Comparison of ENCODE assay signal across 1 cellular context in genomic region chr6:28104392-28105250, GRCh38.
TF ChIP-seq lines count a peak whose summit lies in the region.

No MANE protein-coding gene starts in this region.

TF ChIP-seq in K562, 482 proteins besides CTCF, POLR2A, EP300 and RAD21 (continued from another document and continues in another):
- TF ChIP-seq ARID4B (CRISPR knock-in tag; IDR thresholded peaks at IDR 0.05) (peak; percentile 56; the same call in 1 of the 2 replicates), SPI1 (IDR thresholded peaks at IDR 0.05; ENCODE audit: borderline replicate concordance, low read depth, low read length) (peak; percentile 68), BCOR (IDR thresholded peaks at IDR 0.05) (0 out of 2 replicates have a peak, but pooled peaks have one; percentile 14), GATA2 (CRISPR knock-in tag; IDR thresholded peaks at IDR 0.05) (no peak; the same call in 1 of the 2 replicates), SREBF2 (CRISPR knock-in tag; IDR thresholded peaks at IDR 0.05) (no peak), ZNF23 (CRISPR knock-in tag; IDR thresholded peaks at IDR 0.05) (no peak), BACH1 (tag; IDR thresholded peaks at IDR 0.05) (no peak), ZNF239 (CRISPR knock-in tag; IDR thresholded peaks at IDR 0.05) (no peak; the same call in 1 of the 2 replicates), TAF7 (tag; IDR thresholded peaks at IDR 0.05) (peak; percentile 52; the same call in 1 of the 2 replicates), RFX7 (CRISPR knock-in tag; IDR thresholded peaks at IDR 0.05) (no peak), HMBOX1 (IDR thresholded peaks at IDR 0.05) (no peak), ZNF354B (CRISPR knock-in tag; IDR thresholded peaks at IDR 0.05) (no peak), COPS2 (conservative IDR thresholded peaks at IDR 0.05) (no peak), ZNF224 (CRISPR knock-in tag; IDR thresholded peaks at IDR 0.05) (no peak), CTBP1 (IDR thresholded peaks at IDR 0.05; ENCODE audit: borderline replicate concordance) (peak; percentile 91; the same call in 1 of the 2 replicates), ZNF592 (IDR thresholded peaks at IDR 0.05) (peak; percentile 91), ERF (CRISPR knock-in tag; IDR thresholded peaks at IDR 0.05) (peak; percentile 74; the same call in 1 of the 2 replicates), ZNF143 (CRISPR knock-in tag; IDR thresholded peaks at IDR 0.05) (no peak), CBX5 (IDR thresholded peaks at IDR 0.05; ENCODE audit: borderline replicate concordance, low read depth) (peak; percentile 44; the same call in 1 of the 2 replicates), ZBTB26 (CRISPR knock-in tag; IDR thresholded peaks at IDR 0.05) (peak; percentile 69; the same call in 1 of the 2 replicates), ATF1 (CRISPR knock-in tag; IDR thresholded peaks at IDR 0.05) (no peak), ATF1 (tag; IDR thresholded peaks at IDR 0.05) (peak; percentile 76), TRIM24 (IDR thresholded peaks at IDR 0.05) (peak in 1 of 2 experiments; percentile 84; a peak in 2 of 4 replicates), HNRNPL (IDR thresholded peaks at IDR 0.05; ENCODE audit: low read depth, low read length) (peak; percentile 99), FOXO4 (CRISPR knock-in tag; IDR thresholded peaks at IDR 0.05) (0 out of 2 replicates have a peak, but pooled peaks have one; percentile 10), ZNF41 (CRISPR knock-in tag; conservative IDR thresholded peaks at IDR 0.05) (0 out of 2 replicates have a peak, but pooled peaks have one; percentile 55), ZNF507 (tag; conservative IDR thresholded peaks at IDR 0.05) (peak; percentile 87), TFAM (CRISPR knock-in tag; conservative IDR thresholded peaks at IDR 0.05) (no peak), ZNF133 (CRISPR knock-in tag; IDR thresholded peaks at IDR 0.05) (no peak), CREM (IDR thresholded peaks at IDR 0.05; ENCODE audit: low read depth) (peak; percentile 84), ZNF24 (IDR thresholded peaks at IDR 0.05) (peak; percentile 47; the same call in 1 of the 2 replicates), CSDE1 (IDR thresholded peaks at IDR 0.05) (no peak), PHB (CRISPR knock-in tag; IDR thresholded peaks at IDR 0.05) (peak; percentile 92; the same call in 1 of the 2 replicates)
- TF ChIP-seq, protein P1, sequence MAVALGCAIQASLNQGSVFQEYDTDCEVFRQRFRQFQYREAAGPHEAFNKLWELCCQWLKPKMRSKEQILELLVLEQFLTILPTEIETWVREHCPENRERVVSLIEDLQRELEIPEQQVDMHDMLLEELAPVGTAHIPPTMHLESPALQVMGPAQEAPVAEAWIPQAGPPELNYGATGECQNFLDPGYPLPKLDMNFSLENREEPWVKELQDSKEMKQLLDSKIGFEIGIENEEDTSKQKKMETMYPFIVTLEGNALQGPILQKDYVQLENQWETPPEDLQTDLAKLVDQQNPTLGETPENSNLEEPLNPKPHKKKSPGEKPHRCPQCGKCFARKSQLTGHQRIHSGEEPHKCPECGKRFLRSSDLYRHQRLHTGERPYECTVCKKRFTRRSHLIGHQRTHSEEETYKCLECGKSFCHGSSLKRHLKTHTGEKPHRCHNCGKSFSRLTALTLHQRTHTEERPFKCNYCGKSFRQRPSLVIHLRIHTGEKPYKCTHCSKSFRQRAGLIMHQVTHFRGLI (CRISPR knock-in tag; IDR thresholded peaks at IDR 0.05), result 0 out of 2 replicates have a peak, but pooled peaks have one; percentile 56
- TF ChIP-seq, protein P2, sequence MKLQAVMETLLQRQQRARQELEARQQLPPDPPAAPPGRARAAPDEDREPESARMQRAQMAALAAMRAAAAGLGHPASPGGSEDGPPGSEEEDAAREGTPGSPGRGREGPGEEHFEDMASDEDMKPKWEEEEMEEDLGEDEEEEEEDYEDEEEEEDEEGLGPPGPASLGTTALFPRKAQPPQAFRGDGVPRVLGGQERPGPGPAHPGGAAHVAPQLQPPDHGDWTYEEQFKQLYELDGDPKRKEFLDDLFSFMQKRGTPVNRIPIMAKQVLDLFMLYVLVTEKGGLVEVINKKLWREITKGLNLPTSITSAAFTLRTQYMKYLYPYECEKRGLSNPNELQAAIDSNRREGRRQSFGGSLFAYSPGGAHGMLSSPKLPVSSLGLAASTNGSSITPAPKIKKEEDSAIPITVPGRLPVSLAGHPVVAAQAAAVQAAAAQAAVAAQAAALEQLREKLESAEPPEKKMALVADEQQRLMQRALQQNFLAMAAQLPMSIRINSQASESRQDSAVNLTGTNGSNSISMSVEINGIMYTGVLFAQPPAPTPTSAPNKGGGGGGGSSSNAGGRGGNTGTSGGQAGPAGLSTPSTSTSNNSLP (IDR thresholded peaks at IDR 0.05; ENCODE audit: borderline replicate concordance, low read depth, low read length), result no peak
- TF ChIP-seq, protein P3, sequence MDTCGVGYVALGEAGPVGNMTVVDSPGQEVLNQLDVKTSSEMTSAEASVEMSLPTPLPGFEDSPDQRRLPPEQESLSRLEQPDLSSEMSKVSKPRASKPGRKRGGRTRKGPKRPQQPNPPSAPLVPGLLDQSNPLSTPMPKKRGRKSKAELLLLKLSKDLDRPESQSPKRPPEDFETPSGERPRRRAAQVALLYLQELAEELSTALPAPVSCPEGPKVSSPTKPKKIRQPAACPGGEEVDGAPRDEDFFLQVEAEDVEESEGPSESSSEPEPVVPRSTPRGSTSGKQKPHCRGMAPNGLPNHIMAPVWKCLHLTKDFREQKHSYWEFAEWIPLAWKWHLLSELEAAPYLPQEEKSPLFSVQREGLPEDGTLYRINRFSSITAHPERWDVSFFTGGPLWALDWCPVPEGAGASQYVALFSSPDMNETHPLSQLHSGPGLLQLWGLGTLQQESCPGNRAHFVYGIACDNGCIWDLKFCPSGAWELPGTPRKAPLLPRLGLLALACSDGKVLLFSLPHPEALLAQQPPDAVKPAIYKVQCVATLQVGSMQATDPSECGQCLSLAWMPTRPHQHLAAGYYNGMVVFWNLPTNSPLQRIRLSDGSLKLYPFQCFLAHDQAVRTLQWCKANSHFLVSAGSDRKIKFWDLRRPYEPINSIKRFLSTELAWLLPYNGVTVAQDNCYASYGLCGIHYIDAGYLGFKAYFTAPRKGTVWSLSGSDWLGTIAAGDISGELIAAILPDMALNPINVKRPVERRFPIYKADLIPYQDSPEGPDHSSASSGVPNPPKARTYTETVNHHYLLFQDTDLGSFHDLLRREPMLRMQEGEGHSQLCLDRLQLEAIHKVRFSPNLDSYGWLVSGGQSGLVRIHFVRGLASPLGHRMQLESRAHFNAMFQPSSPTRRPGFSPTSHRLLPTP (IDR thresholded peaks at IDR 0.05; ENCODE audit: borderline replicate concordance, extremely low read depth, insufficient read length), result no peak
- TF ChIP-seq, protein P4, sequence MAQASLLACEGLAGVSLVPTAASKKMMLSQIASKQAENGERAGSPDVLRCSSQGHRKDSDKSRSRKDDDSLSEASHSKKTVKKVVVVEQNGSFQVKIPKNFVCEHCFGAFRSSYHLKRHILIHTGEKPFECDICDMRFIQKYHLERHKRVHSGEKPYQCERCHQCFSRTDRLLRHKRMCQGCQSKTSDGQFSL (CRISPR knock-in tag; IDR thresholded peaks at IDR 0.05), result peak; percentile 93
- TF ChIP-seq, protein P4 (tag; IDR thresholded peaks at IDR 0.05), result no peak
